23 cellular contexts compared by ENCODE assay signal in genomic region chr1:34879230-34879629, GRCh38. TPM values are rescaled to one million over a fixed set of nuclear protein-coding genes. Genes with fewer than 3 reads are reported as not detected.
DNase-seq lines count a peak whose midpoint lies in the region; ATAC-seq and TF ChIP-seq lines count a peak whose summit lies in the region.
"Had no signal": no experiment of that assay in that cellular context is flagged by ENCODE, and none has a peak within 500 bp of the region (broad histone marks: within the 10 kb centered on the region; RNA-seq: fewer than 3 reads in every experiment).

No MANE protein-coding gene starts in this region.

- no peaks in the 10 kb centered on the region for H3K36me3 Mint-ChIP-seq in activated CD4-positive, alpha-beta T cell treated with anti-CD3 and anti-CD28 coated beads, Interleukin-2, amount 10 ng/mL, durations not matched to agents 7 days and 5 days (ENCODE audit: low read depth)
- H3K36me3 Mint-ChIP-seq in neural progenitor cell, result no peaks in the 10 kb centered on the region
- H3K36me3 Mint-ChIP-seq: CD4-positive, CD25-positive, alpha-beta regulatory T cell had no signal

- no peak overlapping the region for H3K27ac Mint-ChIP-seq in activated CD4-positive, alpha-beta T cell treated with anti-CD3 and anti-CD28 coated beads, Interleukin-2, amount 10 ng/mL, durations not matched to agents 7 days and 5 days
- H3K27ac Mint-ChIP-seq in neural progenitor cell, result no peak overlapping the region
- H3K27ac Mint-ChIP-seq: B cell; CD4-positive, CD25-positive, alpha-beta regulatory T cell; HFFc6; IgD-negative memory B cell had no signal

- H3K9me3 ChIP-seq in neural progenitor cell (ENCODE audit: low read depth) (no peaks in the 10 kb centered on the region), stomach (peaks cover 0 to 7% (median 5%) of the 10 kb centered on the region in 4 donors)

- no peak for TF ChIP-seq POLR2A in stomach (IDR thresholded peaks at IDR 0.05)

- H3K9me3 Mint-ChIP-seq in activated CD4-positive, alpha-beta T cell treated with anti-CD3 and anti-CD28 coated beads, Interleukin-2, amount 10 ng/mL, durations not matched to agents 7 days and 5 days, result no peaks in the 10 kb centered on the region
- H3K9me3 Mint-ChIP-seq in neural progenitor cell, result no peaks in the 10 kb centered on the region
- H3K9me3 Mint-ChIP-seq: HFFc6 had no signal

- H4K20me1 ChIP-seq in neural progenitor cell (ENCODE audit: low read depth), result no peaks in the 10 kb centered on the region

- TF ChIP-seq CTCF in LNCaP clone FGC (IDR thresholded peaks at IDR 0.05; ENCODE audit: control insufficient read depth, extremely low read depth, insufficient read depth) (peak; percentile 35; the same call in 1 of the 2 replicates), epithelial cell of esophagus (IDR thresholded peaks at IDR 0.05; ENCODE audit: insufficient read depth, low read depth, low read length, missing control alignments) (peak; percentile 3), neural progenitor cell (IDR thresholded peaks at IDR 0.05) (no peak), stomach (IDR thresholded peaks at IDR 0.05) (no peak)

- H3K4me1 ChIP-seq in neural progenitor cell (no peaks in the 10 kb centered on the region), stomach (no peaks in the 10 kb centered on the region)

- POLR2A ChIA-PET in activated CD4-positive, alpha-beta T cell treated with anti-CD3 and anti-CD28 coated beads, Interleukin-2, amount 10 ng/mL, durations not matched to agents 7 days and 5 days (lab: Charles Lee), result no interaction called here

- no peak overlapping the region for H3K9ac ChIP-seq in neural progenitor cell

- H2AFZ ChIP-seq in neural progenitor cell (replicated peaks), result no peak overlapping the region

- peak overlapping the region; percentile 53 for H3K4me2 ChIP-seq in neural progenitor cell

- no peaks in the 10 kb centered on the region for H3K79me2 ChIP-seq in neural progenitor cell (ENCODE audit: low read depth)

- H3K27ac ChIP-seq in neural progenitor cell (no peak overlapping the region), stomach (no peak overlapping the region)
- H3K27ac ChIP-seq: SK-N-MC had no signal

- peak; percentile 4 for DNase-seq in activated CD4-positive, alpha-beta T cell treated with anti-CD3 and anti-CD28 coated beads, Interleukin-2, amount 10 ng/mL, durations not matched to agents 7 days and 5 days
- DNase-seq in activated CD4-positive, alpha-beta T cell treated with anti-CD3 and anti-CD28 coated beads, Interleukin-2, amount 50 U/mL, for 1 hour, result no peak
- DNase-seq in LNCaP clone FGC (ENCODE audit: low read depth), result no peak
- peak; percentile 18 for DNase-seq in epithelial cell of esophagus (ENCODE audit: low read depth)
- peak; percentile 59 for DNase-seq in neural progenitor cell (ENCODE audit: low spot score)
- DNase-seq in SKM-1 (lab: John Stamatoyannopoulos, UW; ENCODE audit: unreplicated experiment), result no peak
- no peak for DNase-seq in stomach
- DNase-seq: CD4-positive, CD25-positive, alpha-beta regulatory T cell; COR-L47; DMS 273 treated with DMSO at 0.1 percent for 48 hours; GF-D8; HFFc6; Kasumi-1; NCI-H1092 treated with DMSO at 0.1 percent for 48 hours; NCI-H2081 treated with DMSO at 0.1 percent for 48 hours; NCI-H748 treated with DMSO at 0.1 percent for 48 hours; NK-92 treated with Interleukin-12 subunit alpha and Interleukin-12 subunit beta, amount 100 ng/mL, for 24 hours; SHP77 had no signal

- peaks cover 48% of the 10 kb centered on the region for H3K27me3 Mint-ChIP-seq in activated CD4-positive, alpha-beta T cell treated with anti-CD3 and anti-CD28 coated beads, Interleukin-2, amount 10 ng/mL, durations not matched to agents 7 days and 5 days
- peaks cover 8% of the 10 kb centered on the region for H3K27me3 Mint-ChIP-seq in neural progenitor cell (ENCODE audit: insufficient read depth, low read depth)

- H3F3A ChIP-seq in neural progenitor cell (ENCODE audit: low read depth), result no peaks in the 10 kb centered on the region

- no peak for ATAC-seq in GM19455 (IDR thresholded peaks at IDR 0.05; ENCODE audit: unreplicated experiment)

- H3K4me3 Mint-ChIP-seq in activated CD4-positive, alpha-beta T cell treated with anti-CD3 and anti-CD28 coated beads, Interleukin-2, amount 10 ng/mL, durations not matched to agents 7 days and 5 days, result no peak overlapping the region
- no peak overlapping the region for H3K4me3 Mint-ChIP-seq in neural progenitor cell
- H3K4me3 Mint-ChIP-seq: B cell; CD4-positive, CD25-positive, alpha-beta regulatory T cell; HFFc6; IgD-negative memory B cell had no signal

- 54 to 77% (median 59%) methylated on average over 9 of the region's 9 CpGs for WGBS in stomach, 5 donors

- intact Hi-C loops in stomach (cut with DNase I; ENCODE audit: low total_unique reads), result no loop called here

- no peaks in the 10 kb centered on the region for H3K4me1 Mint-ChIP-seq in activated CD4-positive, alpha-beta T cell treated with anti-CD3 and anti-CD28 coated beads, Interleukin-2, amount 10 ng/mL, durations not matched to agents 7 days and 5 days
- H3K4me1 Mint-ChIP-seq in neural progenitor cell, result no peaks in the 10 kb centered on the region
- H3K4me1 Mint-ChIP-seq: B cell, IgD-negative memory B cell had no signal

- CTCF ChIA-PET in activated CD4-positive, alpha-beta T cell treated with anti-CD3 and anti-CD28 coated beads, Interleukin-2, amount 10 ng/mL, durations not matched to agents 7 days and 5 days (lab: Charles Lee), result no interaction called here

- TF ChIP-seq EP300 in stomach (IDR thresholded peaks at IDR 0.05), result no peak

- H3K27me3 ChIP-seq in neural progenitor cell, result peaks cover 42% of the 10 kb centered on the region
- H3K27me3 ChIP-seq in stomach, result peaks cover 0 to 79% (median 25%) of the 10 kb centered on the region in 3 donors

- H3K36me3 ChIP-seq in neural progenitor cell (no peaks in the 10 kb centered on the region), stomach (no peaks in the 10 kb centered on the region)

- H3K4me3 ChIP-seq in LNCaP clone FGC (ENCODE audit: low read depth, low read length), result no peak overlapping the region
- H3K4me3 ChIP-seq in epithelial cell of esophagus (ENCODE audit: low read length), result no peak overlapping the region
- no peak overlapping the region for H3K4me3 ChIP-seq in neural progenitor cell
- no peak overlapping the region for H3K4me3 ChIP-seq in stomach
- H3K4me3 ChIP-seq: SK-N-MC had no signal

RNA-seq across cellular contexts. Expression of gene SMIM12, which starts 19.7 kb away (rescaled TPM):
- total RNA-seq in activated CD4-positive, alpha-beta T cell treated with anti-CD3 and anti-CD28 coated beads, Interleukin-2, amount 10 ng/mL, durations not matched to agents 7 days and 5 days, result 10 to 100 TPM; 44.4 to 54.8 TPM
- 9.5 and 20.2 TPM in 2 replicates for total RNA-seq in neural progenitor cell (ENCODE audit: low replicate concordance)
- total RNA-seq in stomach, result 10 to 100 TPM in 3 of 5 donors, 1 to 10 TPM in 1, under 1 TPM in 1; 0.58 to 22.8 (median 12.5) TPM
- polyA plus RNA-seq in stomach, result 10 to 100 TPM; 22.9 to 28.9 (median 26.4) TPM

RNA-seq across cellular contexts. Expression of gene DLGAP3, which starts 50.2 kb away (rescaled TPM):
- under 1 TPM; 0.33 to 0.40 TPM for total RNA-seq in activated CD4-positive, alpha-beta T cell treated with anti-CD3 and anti-CD28 coated beads, Interleukin-2, amount 10 ng/mL, durations not matched to agents 7 days and 5 days
- total RNA-seq in neural progenitor cell (ENCODE audit: low replicate concordance), result 0.65 TPM in 1 of 2 replicates, not detected in the other
- total RNA-seq in stomach, result under 1 TPM in 2 of 5 donors, not detected in 3; 0.18 to 0.29 TPM
- under 1 TPM; 0.15 to 0.25 (median 0.15) TPM for polyA plus RNA-seq in stomach
- total RNA-seq: A172 had no signal

Comparison
In these comparisons a context has a peak if more than half of its experiments do, and no peak if none do; other contexts are left out.
1. DNase-seq: peak in activated CD4-positive, alpha-beta T cell treated with anti-CD3 and anti-CD28 coated beads, Interleukin-2, amount 10 ng/mL, durations not matched to agents 7 days and 5 days (single experiment), epithelial cell of esophagus (single experiment) and neural progenitor cell (single experiment); none in activated CD4-positive, alpha-beta T cell treated with anti-CD3 and anti-CD28 coated beads, Interleukin-2, amount 50 U/mL, for 1 hour (single experiment), LNCaP clone FGC (single experiment), SKM-1 (single experiment) and stomach (single experiment).
2. CTCF ChIP-seq: peak in LNCaP clone FGC (single experiment) and epithelial cell of esophagus (single experiment); none in neural progenitor cell (single experiment) and stomach (0 of 7).